ENCODE assay signal across 19 cellular contexts in the genomic region with DNA sequence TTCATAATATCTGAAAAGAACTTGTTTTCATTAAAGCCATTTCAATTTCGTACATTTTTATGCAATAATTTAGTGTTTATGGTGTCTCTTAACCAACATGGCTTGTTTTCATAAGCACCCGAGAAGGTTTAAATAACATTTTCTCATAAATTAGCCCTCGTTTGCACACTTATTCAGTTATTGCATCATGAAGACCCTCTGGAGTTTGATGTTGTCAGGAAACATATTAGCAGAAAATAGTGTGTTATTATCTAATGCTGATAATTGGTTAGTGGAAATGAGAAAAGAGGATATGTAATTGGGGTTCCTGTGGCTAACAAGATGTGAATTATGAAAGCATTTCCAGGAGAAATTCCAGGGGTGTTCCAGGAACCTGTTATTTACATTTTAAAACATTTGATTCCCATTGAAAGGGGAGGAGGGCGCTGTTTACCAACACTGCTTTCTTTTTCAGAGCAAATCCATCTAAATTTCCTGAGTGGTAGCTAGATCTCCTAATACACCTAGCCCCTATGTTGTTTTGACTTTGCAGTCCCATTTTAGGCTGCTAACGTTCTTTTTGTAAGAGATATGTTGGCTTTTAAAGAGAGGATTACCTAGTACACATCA.
DNase-seq lines count a peak whose midpoint lies in the region; ATAC-seq, FAIRE-seq and TF ChIP-seq lines count a peak whose summit lies in the region.
"Had no signal": no experiment of that assay in that cellular context is flagged by ENCODE, and none has a peak within 500 bp of the region (broad histone marks: within the 10 kb centered on the region; RNA-seq: fewer than 3 reads in every experiment).

No MANE protein-coding gene starts in this region.

- CTCF ChIA-PET in A673 (lab: Charles Lee), result no interaction called here
- CTCF ChIA-PET in HEK293 (lab: Yijun Ruan, JAX), result interaction anchor here (1.1 kb wide), 2 partner anchors 19 to 45 kb away, joined by 4 to 9 read pairs; no protein-coding TSS in a partner anchor
- CTCF ChIA-PET in GM12878 (lab: Yijun Ruan, JAX), result no interaction called here

- BruUV-seq in A673 (replicated peaks; lab: Mats Ljungman, UMichigan) (no TSS peak), GM12878 (replicated peaks; lab: Mats Ljungman, UMichigan) (no TSS peak)

- H3K9ac ChIP-seq in GM12878 (ENCODE audit: control insufficient read depth, insufficient read depth, low read length), result no peak overlapping the region
- no peak overlapping the region for H3K9ac ChIP-seq in mesenchymal stem cell (ENCODE audit: low read length)

- H3K27me3 ChIP-seq in A673 (replicated peaks; ENCODE audit: insufficient read depth, low read depth, low read length, poor library complexity) (no peaks in the 10 kb centered on the region), GM12878 (replicated peaks in 1 of 2; ENCODE audit: control insufficient read depth in 2 of 2, insufficient read depth in 2 of 2, low read length in 1 of 2) (peaks cover 0 to 3% of the 10 kb centered on the region in 2 experiments; a peak in 2 of 4 replicates), mesenchymal stem cell (ENCODE audit: control insufficient read depth in 1 of 2, insufficient read depth in 1 of 2, low read length in 2 of 2) (no peaks in the 10 kb centered on the region)

- no peak for ATAC-seq in GM12878

- no peak overlapping the region for H2BK5ac ChIP-seq in mesenchymal stem cell (ENCODE audit: low read depth, low read length, poor library complexity, severe bottlenecking)

- TF ChIP-seq POLR2A in GM12878 (IDR thresholded peaks at IDR 0.05; ENCODE audit: low read depth, low read length), result no peak

- H4K8ac ChIP-seq in mesenchymal stem cell (ENCODE audit: low read length), result no peak overlapping the region

- no peak overlapping the region for H2AFZ ChIP-seq in GM12878 (ENCODE audit: control insufficient read depth, low read depth, low read length)
- no peak overlapping the region for H2AFZ ChIP-seq in mesenchymal stem cell (ENCODE audit: low read depth, low read length)

- H3K23ac ChIP-seq in mesenchymal stem cell (ENCODE audit: low read length in 2 of 2), result no peak overlapping the region

- H3K27me3 Mint-ChIP-seq in immature natural killer cell (ENCODE audit: low read depth in 3 of 3), result peaks cover 0 to 1% (median 0%) of the 10 kb centered on the region in 3 donors
- H3K27me3 Mint-ChIP-seq: CD4-positive, alpha-beta T cell; central memory CD8-positive, alpha-beta T cell had no signal

- H3K79me2 ChIP-seq in GM12878 (ENCODE audit: control insufficient read depth, insufficient read depth, low read length), result no peaks in the 10 kb centered on the region

- TF ChIP-seq RAD21 in GM12878 (IDR thresholded peaks at IDR 0.05; ENCODE audit: insufficient read depth, low read depth, low read length), result peak; percentile 19; the same call in 1 of the 2 replicates

- intact Hi-C loops in A673 (cut with micrococcal nuclease; ENCODE audit: unreplicated experiment), result no loop called here
- intact Hi-C loops in GM12878 (cut with micrococcal nuclease; ENCODE audit: unreplicated experiment), result no loop called here

- FAIRE-seq in GM12878 (lab: Jason Lieb, UNC), result no peak

- no peak overlapping the region for H2AK5ac ChIP-seq in mesenchymal stem cell (ENCODE audit: low read length, severe bottlenecking)

- H2BK15ac ChIP-seq in mesenchymal stem cell (ENCODE audit: low read depth, poor library complexity, severe bottlenecking), result no peak overlapping the region

- no peaks in the 10 kb centered on the region for H3K9me3 ChIP-seq in A673 (ENCODE audit: low read depth, low read length, poor library complexity, severe bottlenecking)
- no peaks in the 10 kb centered on the region for H3K9me3 ChIP-seq in HEK293 (ENCODE audit: control insufficient read depth, insufficient read depth, low read depth, low read length)
- H3K9me3 ChIP-seq in GM12878 (replicated peaks; ENCODE audit: control insufficient read depth, insufficient read depth, low read length), result no peaks in the 10 kb centered on the region; the same call in 2 of the 3 replicates
- no peaks in the 10 kb centered on the region for H3K9me3 ChIP-seq in mesenchymal stem cell (ENCODE audit: control insufficient read depth, low read length)

- TF ChIP-seq CTCF in A673 (conservative IDR thresholded peaks at IDR 0.05; ENCODE audit: low read depth, low read length) (peak; percentile 48), HEK293 (tag by site-specific recombination; IDR thresholded peaks at IDR 0.05) (no peak), GM12878 (IDR thresholded peaks at IDR 0.05 in 2 of 3, conservative IDR thresholded peaks at IDR 0.05 in 1 of 3; ENCODE audit: control insufficient read depth in 2 of 3, extremely low read depth in 1 of 3, insufficient read depth in 1 of 3, low read depth in 3 of 3, low read length in 3 of 3) (no peak), fibroblast of villous mesenchyme (IDR thresholded peaks at IDR 0.05; ENCODE audit: insufficient read depth, low read depth, low read length) (peak; percentile 32)

- H3K36me3 ChIP-seq in A673 (ENCODE audit: insufficient read depth, low read length, poor library complexity, severe bottlenecking) (no peaks in the 10 kb centered on the region), HEK293 (ENCODE audit: control insufficient read depth in 2 of 2, insufficient read depth in 1 of 2, low read length in 2 of 2) (no peaks in the 10 kb centered on the region), GM12878 (ENCODE audit: control insufficient read depth in 2 of 2, insufficient read depth in 2 of 2, low read length in 1 of 2) (no peaks in the 10 kb centered on the region), mesenchymal stem cell (ENCODE audit: control insufficient read depth in 1 of 2, insufficient read depth in 2 of 2, low read depth in 1 of 2, low read length in 2 of 2) (peaks cover 4 to 6% of the 10 kb centered on the region in 2 experiments)

- no peaks in the 10 kb centered on the region for H3K9me3 Mint-ChIP-seq in immature natural killer cell
- H3K9me3 Mint-ChIP-seq: CD4-positive, alpha-beta T cell; central memory CD8-positive, alpha-beta T cell; memory B cell; nephron had no signal

- H3K79me1 ChIP-seq in mesenchymal stem cell (replicated peaks; ENCODE audit: low read length, poor library complexity, severe bottlenecking), result peaks cover 25% of the 10 kb centered on the region

- no peaks in the 10 kb centered on the region for H4K20me1 ChIP-seq in GM12878 (ENCODE audit: control insufficient read depth, insufficient read depth)

- RAD21 ChIA-PET in GM12878 (lab: Charles Lee; ENCODE audit: unreplicated experiment), result no interaction called here

- SMC1A ChIA-PET in GM12878 (lab: Charles Lee; ENCODE audit: uncharacterized antibody, unreplicated experiment), result no interaction called here

- H2BK12ac ChIP-seq in mesenchymal stem cell (ENCODE audit: low read length in 2 of 2), result no peak overlapping the region

- H3K4me1 ChIP-seq in A673 (ENCODE audit: insufficient read depth, low read length, poor library complexity, severe bottlenecking) (peaks cover 8% of the 10 kb centered on the region), HEK293 (ENCODE audit: control insufficient read depth, insufficient read depth, low read length) (no peaks in the 10 kb centered on the region), GM12878 (ENCODE audit: control insufficient read depth, insufficient read depth, low read length) (no peaks in the 10 kb centered on the region), mesenchymal stem cell (ENCODE audit: control insufficient read depth, insufficient read depth, low read depth, low read length) (peaks cover 7% of the 10 kb centered on the region)

- H3K27ac ChIP-seq in A673 (ENCODE audit: low read depth, low read length, poor library complexity, severe bottlenecking) (no peak overlapping the region), HEK293 (ENCODE audit: extremely low read depth, low read depth, low read length) (no peak overlapping the region), GM12878 (ENCODE audit: control insufficient read depth, insufficient read depth) (no peak overlapping the region), mesenchymal stem cell (ENCODE audit: low read length, poor library complexity, severe bottlenecking) (no peak overlapping the region)

- H3K36me3 Mint-ChIP-seq in immature natural killer cell, result peaks cover 0 to 3% (median 0%) of the 10 kb centered on the region in 3 donors
- H3K36me3 Mint-ChIP-seq: memory B cell had no signal

- TF ChIP-seq EP300 in GM12878 (IDR thresholded peaks at IDR 0.05; ENCODE audit: borderline replicate concordance in 1 of 2, control insufficient read depth in 1 of 2, low read depth in 2 of 2, low read length in 2 of 2), result no peak

- H3K18ac ChIP-seq in mesenchymal stem cell (ENCODE audit: low read depth in 1 of 2, low read length in 2 of 2), result no peak overlapping the region

- H3K4me2 ChIP-seq in GM12878 (ENCODE audit: control insufficient read depth, insufficient read depth), result no peak overlapping the region
- no peak overlapping the region for H3K4me2 ChIP-seq in mesenchymal stem cell (ENCODE audit: low read length, poor library complexity, severe bottlenecking)

- no peak overlapping the region for H4K91ac ChIP-seq in mesenchymal stem cell (ENCODE audit: low read length)

- H3K4me3 Mint-ChIP-seq in immature natural killer cell, result no peak overlapping the region
- H3K4me3 Mint-ChIP-seq: CD4-positive, alpha-beta T cell; central memory CD8-positive, alpha-beta T cell; memory B cell; nephron had no signal

- DNase-seq in A673 (ENCODE audit: low spot score) (no peak), GM12878 (ENCODE audit: low read depth, low spot score) (no peak), fibroblast of villous mesenchyme (ENCODE audit: low read depth) (peak; percentile 57), glomerular visceral epithelial cell (ENCODE audit: extremely low spot score) (no peak), immature natural killer cell (no peak), mesenchymal stem cell (no peak), NCI-H1092 (lab: John Stamatoyannopoulos, UW) (no peak)
- DNase-seq: activated CD4-positive, alpha-beta T cell treated with anti-CD3 and anti-CD28 coated beads, Interleukin-2, amount 50 U/mL, for 4 hours; CD4-positive, alpha-beta T cell; DMS153; kidney glomerular epithelial cell; NCI-H1417 treated with DMSO at 0.1 percent for 48 hours; NCI-H2171 treated with DMSO at 0.1 percent for 48 hours; NCI-H69; SHP77 treated with DMSO at 0.1 percent for 48 hours had no signal

- WGBS in GM12878 (ENCODE audit: insufficient coverage, insufficient replicate concordance, low lambda C conversion rate, missing lambda C conversion rate), result 2% methylated on average over 5 of the region's 5 CpGs
- WGBS in mesenchymal stem cell, result 85% methylated on average over 1 of the region's 5 CpGs

- no peak overlapping the region for H3K14ac ChIP-seq in mesenchymal stem cell (ENCODE audit: low read length in 2 of 2)

- H3K4me3 ChIP-seq in A673 (ENCODE audit: low read depth, low read length, poor library complexity, severe bottlenecking), result no peak overlapping the region
- H3K4me3 ChIP-seq in HEK293 (ENCODE audit: low read depth, low read length), result no peak overlapping the region
- no peak overlapping the region for H3K4me3 ChIP-seq in GM12878
- no peak overlapping the region for H3K4me3 ChIP-seq in fibroblast of villous mesenchyme (ENCODE audit: low read depth, low read length)
- no peak overlapping the region for H3K4me3 ChIP-seq in mesenchymal stem cell (ENCODE audit: insufficient read depth in 1 of 2, low read depth in 1 of 2, low read length in 2 of 2)

- H3K4ac ChIP-seq in mesenchymal stem cell (ENCODE audit: low read depth in 1 of 2, low read length in 2 of 2), result no peak overlapping the region

- H3K4me1 Mint-ChIP-seq in immature natural killer cell, result no peaks in the 10 kb centered on the region
- H3K4me1 Mint-ChIP-seq: central memory CD8-positive, alpha-beta T cell; memory B cell; nephron had no signal

- H3K27ac Mint-ChIP-seq in immature natural killer cell, result no peak overlapping the region
- H3K27ac Mint-ChIP-seq: CD4-positive, alpha-beta T cell; memory B cell; nephron had no signal

- no peak overlapping the region for H2BK120ac ChIP-seq in mesenchymal stem cell (ENCODE audit: low read depth, low read length)

- in situ Hi-C loops in GM12878 (cut with MboI), result no loop called here

- POLR2A ChIA-PET in A673 (lab: Charles Lee; ENCODE audit: low non-redundant PET), result no interaction called here
- POLR2A ChIA-PET in HEK293 (lab: Yijun Ruan, JAX), result no interaction called here
- POLR2A ChIA-PET in GM12878 (lab: Charles Lee), result no interaction called here

Comparison
In these comparisons a context has a peak if more than half of its experiments do, and no peak if none do; other contexts are left out.
1. CTCF ChIP-seq: peak in A673 (single experiment) and fibroblast of villous mesenchyme (single experiment); none in HEK293 (single experiment) and GM12878 (0 of 3).